ENCODE assay signal across 8 cellular contexts in genomic region chr11:68297812-68298658, GRCh38. TPM values are rescaled to one million over a fixed set of nuclear protein-coding genes. Genes with fewer than 3 reads are reported as not detected.
DNase-seq lines count a peak whose midpoint lies in the region; ATAC-seq and TF ChIP-seq lines count a peak whose summit lies in the region.

No MANE protein-coding gene starts in this region.

- peak; percentile 45 to 81 (median 64) for DNase-seq in CD4-positive, alpha-beta T cell
- DNase-seq in H4 (ENCODE audit: low spot score), result peak; percentile 39
- DNase-seq in NCI-H510A (lab: John Stamatoyannopoulos, UW), result peak; percentile 34
- peak; percentile 71 for DNase-seq in activated CD4-positive, alpha-beta T cell treated with anti-CD3 and anti-CD28 coated beads, Interleukin-2, amount 10 ng/mL, durations not matched to agents 7 days and 5 days
- peak; percentile 51 for DNase-seq in dedifferentiated amniotic fluid mesenchymal stem cell (ENCODE audit: extremely low spot score)
- DNase-seq in lower lobe of right lung, result peak; percentile 89
- DNase-seq in stimulated activated CD4-positive, alpha-beta T cell treated with anti-CD3 and anti-CD28 coated beads, TNF-alpha, amount 100 ng/mL, for 4 hours (ENCODE audit: low read depth in 3 of 3), result peak; percentile 45 to 64 (median 45)

- H3K36me3 ChIP-seq in lower lobe of right lung, result no peaks in the 10 kb centered on the region

- peak; percentile 95 for TF ChIP-seq CTCF in CD4-positive, alpha-beta T cell (IDR thresholded peaks at IDR 0.05)
- peak; percentile 95 for TF ChIP-seq CTCF in lower lobe of right lung (IDR thresholded peaks at IDR 0.05)

- no peak overlapping the region for H3K4me3 ChIP-seq in lower lobe of right lung

- no peak overlapping the region for H3K27ac ChIP-seq in CD4-positive, alpha-beta T cell (ENCODE audit: low read depth, low read length)
- no peak overlapping the region for H3K27ac ChIP-seq in lower lobe of right lung

- intact Hi-C loops in CD4-positive, alpha-beta T cell (cut with DNase I, micrococcal nuclease), result loop anchor here (1.0 to 5.0 kb wide), 6 partner anchors 27 to 149 kb away; partner anchors contain the start of gene C11orf24 (in 2 of the 2)
- intact Hi-C loops in lower lobe of right lung (cut with DNase I), result no loop called here

- ATAC-seq in CD4-positive, alpha-beta T cell (ENCODE audit: poor library complexity), result peak; percentile 98
- peak; percentile 97 to 98 for ATAC-seq in lower lobe of right lung
- no peak for ATAC-seq in HG03460 (IDR thresholded peaks at IDR 0.05; ENCODE audit: unreplicated experiment)

- no peaks in the 10 kb centered on the region for H3K9me3 Mint-ChIP-seq in CD4-positive, alpha-beta T cell
- H3K9me3 Mint-ChIP-seq in activated CD4-positive, alpha-beta T cell treated with anti-CD3 and anti-CD28 coated beads, Interleukin-2, amount 10 ng/mL, durations not matched to agents 7 days and 5 days, result no peaks in the 10 kb centered on the region

- peaks cover 17% of the 10 kb centered on the region for H3K4me1 ChIP-seq in lower lobe of right lung

- POLR2A ChIA-PET in CD4-positive, alpha-beta T cell (lab: Charles Lee), result interaction anchor here (1.3 to 2.4 kb wide), 3 partner anchors 33 to 40 kb away, joined by 4 to 10 read pairs (median 4); no protein-coding TSS in a partner anchor
- POLR2A ChIA-PET in activated CD4-positive, alpha-beta T cell treated with anti-CD3 and anti-CD28 coated beads, Interleukin-2, amount 10 ng/mL, durations not matched to agents 7 days and 5 days (lab: Charles Lee), result interaction anchor here (0.7 kb wide), 1 partner anchor 550 kb away, joined by 4 read pairs; no protein-coding TSS in a partner anchor

- CTCF ChIA-PET in CD4-positive, alpha-beta T cell (lab: Charles Lee), result interaction anchor here (0.8 to 4.5 kb wide), 6 partner anchors 11 to 89 kb away, joined by 3 to 43 read pairs (median 8); partner anchors contain the start of gene C11orf24
- CTCF ChIA-PET in activated CD4-positive, alpha-beta T cell treated with anti-CD3 and anti-CD28 coated beads, Interleukin-2, amount 10 ng/mL, durations not matched to agents 7 days and 5 days (lab: Charles Lee), result interaction anchor here (0.7 to 5.7 kb wide), 14 partner anchors 9 to 84 kb away, joined by 3 to 76 read pairs (median 4); partner anchors contain the start of gene C11orf24

- H3K27ac Mint-ChIP-seq in CD4-positive, alpha-beta T cell, result no peak overlapping the region
- no peak overlapping the region for H3K27ac Mint-ChIP-seq in activated CD4-positive, alpha-beta T cell treated with anti-CD3 and anti-CD28 coated beads, Interleukin-2, amount 10 ng/mL, durations not matched to agents 7 days and 5 days

- no peaks in the 10 kb centered on the region for H3K9me3 ChIP-seq in CD4-positive, alpha-beta T cell (ENCODE audit: control insufficient read depth, low read length)
- H3K9me3 ChIP-seq in lower lobe of right lung, result no peaks in the 10 kb centered on the region

- H3K4me3 Mint-ChIP-seq in CD4-positive, alpha-beta T cell, result no peak overlapping the region
- H3K4me3 Mint-ChIP-seq in activated CD4-positive, alpha-beta T cell treated with anti-CD3 and anti-CD28 coated beads, Interleukin-2, amount 10 ng/mL, durations not matched to agents 7 days and 5 days, result no peak overlapping the region

- no peaks in the 10 kb centered on the region for H3K27me3 ChIP-seq in CD4-positive, alpha-beta T cell (ENCODE audit: control insufficient read depth, insufficient read depth, low read length)
- no peaks in the 10 kb centered on the region for H3K27me3 ChIP-seq in lower lobe of right lung (ENCODE audit: low read depth)

- H3K4me1 Mint-ChIP-seq in CD4-positive, alpha-beta T cell (ENCODE audit: low read depth), result no peaks in the 10 kb centered on the region
- H3K4me1 Mint-ChIP-seq in activated CD4-positive, alpha-beta T cell treated with anti-CD3 and anti-CD28 coated beads, Interleukin-2, amount 10 ng/mL, durations not matched to agents 7 days and 5 days, result peaks cover 6% of the 10 kb centered on the region

- no peaks in the 10 kb centered on the region for H3K36me3 Mint-ChIP-seq in CD4-positive, alpha-beta T cell (ENCODE audit: low read depth)
- no peaks in the 10 kb centered on the region for H3K36me3 Mint-ChIP-seq in activated CD4-positive, alpha-beta T cell treated with anti-CD3 and anti-CD28 coated beads, Interleukin-2, amount 10 ng/mL, durations not matched to agents 7 days and 5 days (ENCODE audit: low read depth)

- no peaks in the 10 kb centered on the region for H3K27me3 Mint-ChIP-seq in CD4-positive, alpha-beta T cell
- H3K27me3 Mint-ChIP-seq in activated CD4-positive, alpha-beta T cell treated with anti-CD3 and anti-CD28 coated beads, Interleukin-2, amount 10 ng/mL, durations not matched to agents 7 days and 5 days, result peaks cover 7% of the 10 kb centered on the region

RNA-seq across cellular contexts. Expression of gene LRP5, which starts 14.4 kb away (rescaled TPM):
- total RNA-seq in CD4-positive, alpha-beta T cell, result 1 to 10 TPM; 2.0 to 2.9 TPM
- total RNA-seq in H4 (2014; rRNA removed; shearing (Covaris generic)), result 14.1 and 22.7 TPM in 2 replicates
- 10 to 100 TPM; 32.2 to 32.7 TPM for total RNA-seq in activated CD4-positive, alpha-beta T cell treated with anti-CD3 and anti-CD28 coated beads, Interleukin-2, amount 10 ng/mL, durations not matched to agents 7 days and 5 days
- total RNA-seq in lower lobe of right lung, result 66.1 TPM

RNA-seq across cellular contexts. Expression of gene C11orf24, which starts 26.3 kb away (rescaled TPM):
- 1 to 10 TPM; 8.0 to 8.5 TPM for total RNA-seq in CD4-positive, alpha-beta T cell
- 61.7 and 62.5 TPM in 2 replicates for total RNA-seq in H4 (2014; rRNA removed; shearing (Covaris generic))
- 10 to 100 TPM; 20.0 to 25.2 TPM for total RNA-seq in activated CD4-positive, alpha-beta T cell treated with anti-CD3 and anti-CD28 coated beads, Interleukin-2, amount 10 ng/mL, durations not matched to agents 7 days and 5 days
- 24.7 TPM for total RNA-seq in lower lobe of right lung

Comparison
In these comparisons a context has a peak if more than half of its experiments do, and no peak if none do; other contexts are left out.
1. DNase-seq: peak in every context shown above with its lines; median percentile 89 in lower lobe of right lung; 71 in activated CD4-positive, alpha-beta T cell treated with anti-CD3 and anti-CD28 coated beads, Interleukin-2, amount 10 ng/mL, durations not matched to agents 7 days and 5 days; 64 in CD4-positive, alpha-beta T cell; 51 in dedifferentiated amniotic fluid mesenchymal stem cell; 45 in stimulated activated CD4-positive, alpha-beta T cell treated with anti-CD3 and anti-CD28 coated beads, TNF-alpha, amount 100 ng/mL, for 4 hours; 39 in H4; 34 in NCI-H510A.